ENCODE assay signal across 25 cellular contexts in the genomic region with DNA sequence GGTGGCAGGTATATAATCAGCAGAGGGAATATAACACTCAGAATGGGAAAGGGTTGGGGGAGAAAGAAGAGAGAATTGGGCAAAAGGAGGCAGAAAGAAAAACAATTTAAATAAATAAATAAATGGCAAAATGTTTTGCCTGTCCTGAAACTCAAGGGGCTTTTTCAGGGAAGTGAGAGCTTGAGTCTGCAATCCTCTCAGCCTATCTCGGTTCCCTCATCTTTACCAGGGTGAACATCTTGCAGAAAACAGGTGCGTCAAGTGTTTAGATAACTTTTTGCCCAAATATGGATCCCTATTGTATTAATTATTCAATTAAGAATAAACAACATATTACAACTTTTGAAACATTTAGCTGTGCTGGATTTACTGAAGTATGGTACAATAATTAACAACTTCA.
"Had no signal": no experiment of that assay in that cellular context is flagged by ENCODE, and none has a peak within 500 bp of the region (broad histone marks: within the 10 kb centered on the region; RNA-seq: fewer than 3 reads in every experiment).

No MANE protein-coding gene starts in this region.

- FAIRE-seq: small intestine, urothelium cell line had no signal

- H3K4me3 ChIP-seq: neural progenitor cell, ovary, psoas muscle, right lobe of liver, sigmoid colon, stomach, thoracic aorta, thyroid gland, tibial nerve, upper lobe of left lung, vagina had no signal

- DNase-seq: occipital lobe; ovary; posterior cingulate gyrus; psoas muscle; right cardiac atrium; right lobe of liver; sigmoid colon; small intestine; stimulated activated CD4-positive, alpha-beta T cell treated with anti-CD3 and anti-CD28 coated beads, Interleukin-15, amount 100 ng/mL, for 24 hours; stimulated activated CD4-positive, alpha-beta T cell treated with anti-CD3 and anti-CD28 coated beads, Interleukin-2, amount 100 ng/mL, for 24 hours; stimulated activated CD4-positive, alpha-beta T cell treated with anti-CD3 and anti-CD28 coated beads, Interleukin-2, amount 100 ng/mL, for 48 hours; stimulated activated CD4-positive, alpha-beta T cell treated with anti-CD3 and anti-CD28 coated beads, Interleukin-4, amount 100 ng/mL, for 24 hours; stimulated activated naive B cell treated with anti-CD40 and anti-IgM and Interleukin-4, amounts not matched to agents 10 μg/mL and 1 μg/mL and 100 μg/mL, for 72 hours; stimulated activated naive CD4-positive, alpha-beta T cell treated with Interleukin-2 at 50 U/mL for 16 hours; stomach; thyroid gland; trophoblast cell; upper lobe of left lung had no signal

- H3K27me3 ChIP-seq: neural progenitor cell, ovary, right lobe of liver, sigmoid colon, stomach, thyroid gland, tibial nerve, upper lobe of left lung, vagina had no signal

- H3K36me3 ChIP-seq: neural progenitor cell, ovary, right lobe of liver, sigmoid colon, stomach, thoracic aorta, thyroid gland, tibial nerve, upper lobe of left lung, vagina had no signal

- H3K79me2 ChIP-seq: parathyroid adenoma had no signal

- ATAC-seq: psoas muscle; right cardiac atrium; right lobe of liver; stimulated activated effector memory CD8-positive, alpha-beta T cell treated with anti-CD3 and anti-CD28 coated beads, Interleukin-12 subunit alpha, Interleukin-12 subunit beta, amount 100 ng/mL, for 72 hours; stimulated activated naive B cell treated with anti-CD40 and anti-IgM and Interleukin-4, amounts not matched to agents 10 μg/mL and 1 μg/mL and 100 μg/mL, for 72 hours had no signal

- H3K4me1 ChIP-seq: neural progenitor cell, parathyroid adenoma, psoas muscle, right lobe of liver, sigmoid colon, stomach, thyroid gland, tibial nerve, upper lobe of left lung, vagina had no signal

- H3K9me3 ChIP-seq: ovary, psoas muscle, right lobe of liver, sigmoid colon, stomach, thoracic aorta, thyroid gland, tibial nerve, upper lobe of left lung, vagina had no signal

- H3K9ac ChIP-seq: neural progenitor cell, parathyroid adenoma had no signal

- H3K4me2 ChIP-seq: neural progenitor cell had no signal

- H2AFZ ChIP-seq: neural progenitor cell, parathyroid adenoma had no signal

- H3K27ac ChIP-seq: neural progenitor cell, ovary, parathyroid adenoma, psoas muscle, right lobe of liver, sigmoid colon, stomach, thoracic aorta, thyroid gland, tibial nerve, upper lobe of left lung, vagina had no signal
